In genomic region chr20:50729925-50730764, GRCh38 we compare ENCODE assay signal across 8 cellular contexts. TPM values are rescaled to one million over a fixed set of nuclear protein-coding genes. Genes with fewer than 3 reads are reported as not detected.
DNase-seq lines count a peak whose midpoint lies in the region; ATAC-seq and TF ChIP-seq lines count a peak whose summit lies in the region.

No MANE protein-coding gene starts in this region.

- H3K27me3 Mint-ChIP-seq in memory B cell: no peaks in the 10 kb centered on the region

- H3K4me3 Mint-ChIP-seq in memory B cell: peak overlapping the region; percentile 90

- peak overlapping the region; percentile 59 for H3K4me3 ChIP-seq in NB4 (ENCODE audit: low read depth, low read length)

- H3K4me1 Mint-ChIP-seq in memory B cell: peaks cover 8% of the 10 kb centered on the region

- TF ChIP-seq POLR2A in NB4 (IDR thresholded peaks at IDR 0.05; ENCODE audit: extremely low read depth, insufficient read length): no peak

- no peaks in the 10 kb centered on the region for H3K36me3 Mint-ChIP-seq in memory B cell

- DNase-seq in DMS79 treated with DMSO at 0.1 percent for 48 hours (lab: John Stamatoyannopoulos, UW): peak; percentile 26
- DNase-seq in NB4 (ENCODE audit: low read depth): no peak
- peak; percentile 66 for DNase-seq in cerebellar cortex (ENCODE audit: low spot score)
- peak; percentile 7 to 17 for DNase-seq in memory B cell (ENCODE audit: low spot score in 2 of 2)
- DNase-seq in ureter (ENCODE audit: low spot score): peak; percentile 42
- no peak for DNase-seq in SHP77 treated with DMSO at 0.1 percent for 48 hours (lab: John Stamatoyannopoulos, UW)

- H3K27ac Mint-ChIP-seq in memory B cell: peak overlapping the region; percentile 71

- H3K9me3 Mint-ChIP-seq in memory B cell: no peaks in the 10 kb centered on the region

- ATAC-seq in memory B cell (ENCODE audit: low read depth) (no peak), GM21526 (IDR thresholded peaks at IDR 0.05; ENCODE audit: low FRiP score, unreplicated experiment) (no peak), HG02840 (IDR thresholded peaks at IDR 0.05; ENCODE audit: low FRiP score, unreplicated experiment) (no peak)

- no peak for TF ChIP-seq CTCF in NB4 (IDR thresholded peaks at IDR 0.05; ENCODE audit: low read depth, low read length)

RNA-seq across cellular contexts. Expression of gene PARD6B, which starts 1.2 kb away (rescaled TPM):
- total RNA-seq in ureter: 27.0 TPM

RNA-seq across cellular contexts. Expression of gene RIPOR3, which starts 38.8 kb away (rescaled TPM):
- total RNA-seq in ureter: 5.0 TPM

Comparison
In these comparisons a context has a peak if more than half of its experiments do, and no peak if none do; other contexts are left out.
1. DNase-seq: peak in DMS79 treated with DMSO at 0.1 percent for 48 hours (single experiment), cerebellar cortex (single experiment), memory B cell (2 of 2) and ureter (single experiment); none in NB4 (single experiment) and SHP77 treated with DMSO at 0.1 percent for 48 hours (single experiment).